22 cellular contexts compared by ENCODE assay signal in the genomic region with DNA sequence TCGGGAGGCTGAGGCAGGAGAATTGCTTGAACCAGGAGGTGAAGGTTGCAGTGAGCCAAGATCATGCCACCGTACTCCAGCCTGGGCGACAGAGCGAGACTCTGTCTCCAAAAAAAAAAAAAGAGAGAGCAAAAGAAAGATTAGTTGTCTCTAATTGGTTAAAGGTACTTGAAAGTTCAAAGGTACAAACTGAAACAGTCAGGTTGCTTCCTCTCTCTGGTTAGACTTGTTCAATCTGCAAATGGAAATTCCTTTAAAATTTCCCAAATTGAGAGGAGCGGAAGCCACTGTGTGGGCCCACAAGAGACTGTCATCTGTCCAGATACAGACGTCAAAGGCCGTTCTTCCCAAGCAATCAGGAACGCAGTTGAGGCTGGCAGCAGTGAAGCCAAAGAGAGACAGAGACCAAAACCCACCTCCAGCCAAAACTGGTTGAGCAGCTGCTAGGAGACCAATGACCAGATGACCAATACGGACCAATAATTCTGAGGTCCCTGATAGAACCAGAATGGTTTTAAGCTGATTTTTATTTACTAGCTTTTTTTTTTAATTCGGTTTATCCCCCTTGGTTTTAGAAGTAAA.
"Had no signal": no experiment of that assay in that cellular context is flagged by ENCODE, and none has a peak within 500 bp of the region (broad histone marks: within the 10 kb centered on the region; RNA-seq: fewer than 3 reads in every experiment).

No MANE protein-coding gene starts in this region.

- ATAC-seq: activated CD8-positive, alpha-beta T cell treated with anti-CD3 and anti-CD28 coated beads, Interleukin-2, amount 10 ng/mL, durations not matched to agents 7 days and 5 days; SK-N-SH treated with all-trans-retinoic acid at 6 μM for 48 hours had no signal

- DNase-seq: activated CD4-positive, alpha-beta T cell treated with anti-CD3 and anti-CD28 coated beads for 48 hours; activated CD4-positive, alpha-beta T cell treated with anti-CD3 and anti-CD28 coated beads, Interleukin-2, amount 50 U/mL, for 4 hours; activated CD4-positive, CD25-positive, alpha-beta regulatory T cell treated with anti-CD3 and anti-CD28 coated beads, Interleukin-2, amount 50 U/mL, for 72 hours; activated CD8-positive, alpha-beta memory T cell treated with anti-CD3 and anti-CD28 coated beads, Interleukin-2, amount 50 U/mL, for 48 hours; activated CD8-positive, alpha-beta T cell treated with anti-CD3 and anti-CD28 coated beads, Interleukin-2, amount 10 ng/mL, durations not matched to agents 7 days and 5 days; activated effector memory CD4-positive, alpha-beta T cell treated with Interleukin-2 at 50 U/mL for 16 hours; activated naive CD4-positive, alpha-beta T cell; activated T-cell treated with anti-CD3 and anti-CD28 coated beads, Interleukin-2, amount 50 U/mL, for 1 hour; MM.1S; NCI-H1105; NCI-H1436; NCI-H1694 treated with DMSO at 0.1 percent for 48 hours; NCI-H2081; NCI-H510A treated with DMSO at 0.1 percent for 48 hours; NCI-H69; Peyer's patch; Right ventricle myocardium superior; SW 1271 had no signal

- H3K27ac Mint-ChIP-seq: activated naive CD4-positive, alpha-beta T cell treated with anti-CD3 and anti-CD28 coated beads, Interleukin-2, amount 50 U/mL, for 24 hours; activated T-helper 1 cell treated with anti-CD3 and anti-CD28 coated beads, Interleukin-12 subunit alpha, Interleukin-12 subunit beta, Interleukin-2, Interleukin-4 antibody, amounts not matched to agents 30 ng/mL and 10 ng/mL and 1 ng/mL, durations not matched to agents 14 hours and 24 hours and 36 hours had no signal

- H3K9me3 Mint-ChIP-seq: activated naive CD4-positive, alpha-beta T cell treated with anti-CD3 and anti-CD28 coated beads, Interleukin-2, amount 50 U/mL, for 24 hours; activated T-helper 1 cell treated with anti-CD3 and anti-CD28 coated beads, Interleukin-12 subunit alpha, Interleukin-12 subunit beta, Interleukin-2, Interleukin-4 antibody, amounts not matched to agents 30 ng/mL and 10 ng/mL and 1 ng/mL, durations not matched to agents 14 hours and 24 hours and 36 hours had no signal

- H3K4me3 ChIP-seq: Peyer's patch, SJSA1 had no signal

- H3K4me3 Mint-ChIP-seq: activated CD8-positive, alpha-beta T cell treated with anti-CD3 and anti-CD28 coated beads, Interleukin-2, amount 10 ng/mL, durations not matched to agents 7 days and 5 days; activated naive CD4-positive, alpha-beta T cell treated with anti-CD3 and anti-CD28 coated beads, Interleukin-2, amount 50 U/mL, for 24 hours; activated T-helper 1 cell treated with anti-CD3 and anti-CD28 coated beads, Interleukin-12 subunit alpha, Interleukin-12 subunit beta, Interleukin-2, Interleukin-4 antibody, amounts not matched to agents 30 ng/mL and 10 ng/mL and 1 ng/mL, durations not matched to agents 14 hours and 24 hours and 36 hours had no signal

- H3K4me1 Mint-ChIP-seq: activated naive CD4-positive, alpha-beta T cell treated with anti-CD3 and anti-CD28 coated beads, Interleukin-2, amount 50 U/mL, for 24 hours had no signal

- H3K27me3 Mint-ChIP-seq: activated naive CD4-positive, alpha-beta T cell treated with anti-CD3 and anti-CD28 coated beads, Interleukin-2, amount 50 U/mL, for 24 hours had no signal
